Comparison of ENCODE assay signal across 8 cellular contexts in genomic region chr15:80072285-80072684, GRCh38. TPM values are rescaled to one million over a fixed set of nuclear protein-coding genes. Genes with fewer than 3 reads are reported as not detected.
DNase-seq lines count a peak whose midpoint lies in the region; ATAC-seq and TF ChIP-seq lines count a peak whose summit lies in the region.

No MANE protein-coding gene starts in this region.

- H3K27ac ChIP-seq in 22Rv1: peak overlapping the region; percentile 48
- H3K27ac ChIP-seq in transverse colon: peak overlapping the region; percentile 14 to 71 (median 57)

- H3K4me1 ChIP-seq in transverse colon: peaks cover 21 to 80% (median 47%) of the 10 kb centered on the region in 4 donors

- ATAC-seq in HG02763 (IDR thresholded peaks at IDR 0.05; ENCODE audit: unreplicated experiment): peak; percentile 69
- peak; percentile 97 for ATAC-seq in effector memory CD8-positive, alpha-beta T cell (replicated peaks)

- H3K27me3 ChIP-seq in transverse colon: no peaks in the 10 kb centered on the region

- no peaks in the 10 kb centered on the region for H3K9me3 Mint-ChIP-seq in effector memory CD8-positive, alpha-beta T cell

- H3K9me3 ChIP-seq in transverse colon: no peaks in the 10 kb centered on the region

- no peaks in the 10 kb centered on the region for H3K36me3 ChIP-seq in transverse colon

- H3K27me3 Mint-ChIP-seq in effector memory CD8-positive, alpha-beta T cell: no peaks in the 10 kb centered on the region

- peak overlapping the region in 3 of 4 donors; percentile 28 to 49 (median 31) for H3K4me3 ChIP-seq in transverse colon

- H3K4me1 Mint-ChIP-seq in effector memory CD8-positive, alpha-beta T cell (ENCODE audit: low read depth in 2 of 2): peaks cover 27 to 59% of the 10 kb centered on the region in 2 donors

- DNase-seq in GM10266 (ENCODE audit: extremely low spot score): peak; percentile 35
- peak; percentile 66 for DNase-seq in NCI-H1105 (lab: John Stamatoyannopoulos, UW)
- peak; percentile 90 for DNase-seq in SK-N-DZ (ENCODE audit: low spot score)
- no peak for DNase-seq in effector memory CD8-positive, alpha-beta T cell
- DNase-seq in lung microvascular endothelial cell (ENCODE audit: low read depth in 2 of 2): peak; percentile 84 to 94
- no peak for DNase-seq in transverse colon

- TF ChIP-seq POLR2A in transverse colon (IDR thresholded peaks at IDR 0.05): no peak

- intact Hi-C loops in transverse colon (cut with DNase I; ENCODE audit: low total_unique reads): no loop called here

- no peak for TF ChIP-seq EP300 in transverse colon (IDR thresholded peaks at IDR 0.05; ENCODE audit: low read depth)

- peak overlapping the region; percentile 68 to 73 for H3K4me3 Mint-ChIP-seq in effector memory CD8-positive, alpha-beta T cell

- peak overlapping the region; percentile 35 to 41 for H3K27ac Mint-ChIP-seq in effector memory CD8-positive, alpha-beta T cell

- TF ChIP-seq CTCF in 22Rv1 (IDR thresholded peaks at IDR 0.05): no peak
- TF ChIP-seq CTCF in GM10266 (IDR thresholded peaks at IDR 0.05; ENCODE audit: control insufficient read depth, insufficient read depth, low read depth, missing control alignments): no peak
- no peak for TF ChIP-seq CTCF in transverse colon (IDR thresholded peaks at IDR 0.05)

- 0 to 3% methylated on average over 1 of the region's 1 CpG for WGBS in transverse colon (ENCODE audit: low coverage in 1 of 2), 2 donors

- in situ Hi-C loops in transverse colon (cut with MboI; ENCODE audit: low pct_ligation_motif_present in 1 of 4, low pct_unique_long_range_greater_than_20kb in 1 of 4, low sequenced_read_pairs in 3 of 4): loop anchor here in 2 of 4 donors (25.0 kb wide), 1 partner anchor 90 kb away; the partner anchor contains the start of gene FAH (in 2 of the 2)

- H3K36me3 Mint-ChIP-seq in effector memory CD8-positive, alpha-beta T cell (ENCODE audit: insufficient read depth): peaks cover 4% of the 10 kb centered on the region

RNA-seq across cellular contexts. Expression of gene ZFAND6, which starts 12.8 kb away (rescaled TPM):
- 136 and 172 TPM in 2 replicates for polyA plus RNA-seq in SK-N-DZ (2014; cell fraction: cytosol; rRNA removed)
- polyA plus RNA-seq in SK-N-DZ (2014; cell fraction: nucleus; rRNA removed): 80.6 and 97.8 TPM in 2 replicates
- total RNA-seq in lung microvascular endothelial cell: 153 and 205 TPM in 2 replicates
- 100 to 1,000 TPM in 3 of 4 donors, 10 to 100 TPM in 1; 86.7 to 195 (median 117) TPM for total RNA-seq in transverse colon

Comparison
In these comparisons a context has a peak if more than half of its experiments do, and no peak if none do; other contexts are left out.
1. DNase-seq: peak in GM10266 (single experiment), NCI-H1105 (single experiment), SK-N-DZ (single experiment) and lung microvascular endothelial cell (2 of 2); none in effector memory CD8-positive, alpha-beta T cell (0 of 3) and transverse colon (single experiment).